Comparison of ENCODE assay signal across 25 cellular contexts in the genomic region with DNA sequence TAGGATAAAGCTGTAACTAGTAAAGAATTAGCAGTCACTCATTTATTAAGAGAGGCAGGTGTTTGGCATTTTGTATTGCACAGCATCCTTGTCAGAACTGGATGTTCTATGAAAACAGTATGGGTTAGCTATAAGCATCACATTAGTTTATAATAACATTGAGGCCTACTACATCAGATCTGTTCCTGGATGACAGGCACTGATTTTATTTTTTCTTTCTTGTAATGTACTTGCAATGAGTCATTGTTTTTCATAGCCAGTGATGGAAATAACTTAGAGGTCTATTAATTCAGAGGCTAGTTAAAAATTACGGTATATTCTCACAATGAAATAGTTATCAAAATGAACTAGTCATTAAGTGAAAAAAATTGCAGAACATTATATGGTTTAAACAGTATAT. TPM values are rescaled to one million over a fixed set of nuclear protein-coding genes. Genes with fewer than 3 reads are reported as not detected.
A peak's percentile ranks its signal among the peaks of the same experiment; 100 is the strongest.
DNase-seq lines count a peak whose midpoint lies in the region; ATAC-seq and TF ChIP-seq lines count a peak whose summit lies in the region.
"Had no signal": no experiment of that assay in that cellular context is flagged by ENCODE, and none has a peak within 500 bp of the region (broad histone marks: within the 10 kb centered on the region; RNA-seq: fewer than 3 reads in every experiment).

No MANE protein-coding gene starts in this region.

- no peak overlapping the region for H3K4me3 Mint-ChIP-seq in activated CD8-positive, alpha-beta T cell treated with anti-CD3 and anti-CD28 coated beads for 36 hours
- H3K4me3 Mint-ChIP-seq: CD4-positive, alpha-beta memory T cell; WTC11 had no signal

- H3K56ac ChIP-seq in IMR-90 (ENCODE audit: extremely low read depth, insufficient read depth, low read length) = no peak overlapping the region

- H3K27me3 ChIP-seq in IMR-90 (ENCODE audit: control insufficient read depth, insufficient read depth, low read length) (no peaks in the 10 kb centered on the region), mammary epithelial cell (ENCODE audit: insufficient read depth, low read length) (no peaks in the 10 kb centered on the region), thoracic aorta (replicated peaks; ENCODE audit: insufficient read depth) (no peaks in the 10 kb centered on the region)
- H3K27me3 ChIP-seq: upper lobe of left lung had no signal

- BruUV-seq in IMR-90 (replicated peaks; lab: Mats Ljungman, UMichigan) (no TSS peak), mammary epithelial cell (replicated peaks; lab: Mats Ljungman, UMichigan) (no TSS peak)

- H3K4me3 ChIP-seq in IMR-90 (ENCODE audit: insufficient read depth, low read depth, low read length) (no peak overlapping the region), mammary epithelial cell (replicated peaks in 1 of 3; ENCODE audit: insufficient read depth in 1 of 3, low read depth in 2 of 3, low read length in 3 of 3) (no peak overlapping the region), fibroblast of villous mesenchyme (ENCODE audit: low read depth, low read length) (no peak overlapping the region), thoracic aorta (no peak overlapping the region)
- H3K4me3 ChIP-seq: GM12878, psoas muscle, skin epidermis, upper lobe of left lung had no signal

- H3K36me3 ChIP-seq in IMR-90 (ENCODE audit: control insufficient read depth, insufficient read depth, low read length) (no peaks in the 10 kb centered on the region), mammary epithelial cell (ENCODE audit: insufficient read depth, low read length) (no peaks in the 10 kb centered on the region), thoracic aorta (no peaks in the 10 kb centered on the region)
- H3K36me3 ChIP-seq: upper lobe of left lung had no signal

- no peak overlapping the region for H3K23ac ChIP-seq in IMR-90 (ENCODE audit: low read depth, low read length)

- no peaks in the 10 kb centered on the region for H3K79me2 ChIP-seq in mammary epithelial cell (ENCODE audit: insufficient read depth, low read length)

- no CpG with 5 or more reads among the region's 1 CpG for WGBS in IMR-90 (ENCODE audit: extremely low coverage in 2 of 2, insufficient read length in 1 of 2), 2 experiments
- 33% methylated on average over 1 of the region's 1 CpG for WGBS in mammary epithelial cell (ENCODE audit: low coverage, missing lambda C conversion rate)

- no peak overlapping the region for H3K9ac ChIP-seq in IMR-90 (ENCODE audit: low read depth, low read length)
- H3K9ac ChIP-seq in mammary epithelial cell (ENCODE audit: insufficient read depth, low read length) = no peak overlapping the region

- TF ChIP-seq CTCF in IMR-90 (conservative IDR thresholded peaks at IDR 0.05; ENCODE audit: low read depth, low read length) = no peak
- no peak for TF ChIP-seq CTCF in mammary epithelial cell (conservative IDR thresholded peaks at IDR 0.05 in 1 of 2, IDR thresholded peaks at IDR 0.05 in 1 of 2; ENCODE audit: extremely low read depth in 1 of 2, insufficient read depth in 1 of 2, low read depth in 1 of 2, low read length in 2 of 2)
- TF ChIP-seq CTCF in fibroblast of villous mesenchyme (IDR thresholded peaks at IDR 0.05; ENCODE audit: insufficient read depth, low read depth, low read length) = no peak
- TF ChIP-seq CTCF in thoracic aorta (IDR thresholded peaks at IDR 0.05) = no peak
- no peak for TF ChIP-seq CTCF in activated CD8-positive, alpha-beta T cell treated with anti-CD3 and anti-CD28 coated beads for 36 hours (IDR thresholded peaks at IDR 0.05)

- no peak for TF ChIP-seq RAD21 in IMR-90 (IDR thresholded peaks at IDR 0.05; ENCODE audit: low read length)

- H3K9me1 ChIP-seq in IMR-90 (ENCODE audit: insufficient read depth, low read length) = peaks cover 9% of the 10 kb centered on the region

- H3K9me3 Mint-ChIP-seq in activated CD8-positive, alpha-beta T cell treated with anti-CD3 and anti-CD28 coated beads for 36 hours = no peaks in the 10 kb centered on the region
- H3K9me3 Mint-ChIP-seq: CD4-positive, alpha-beta memory T cell; WTC11 had no signal

- H3K79me1 ChIP-seq in IMR-90 (ENCODE audit: low read depth in 1 of 2, low read length in 2 of 2) = no peaks in the 10 kb centered on the region

- peaks cover 9% of the 10 kb centered on the region for H3K4me1 ChIP-seq in IMR-90 (ENCODE audit: control insufficient read depth, insufficient read depth, low read length)
- H3K4me1 ChIP-seq in mammary epithelial cell (ENCODE audit: insufficient read depth, low read length) = peaks cover 38% of the 10 kb centered on the region
- H3K4me1 ChIP-seq in thoracic aorta (ENCODE audit: control insufficient read depth in 1 of 2, low read depth in 2 of 2) = peaks cover 7 to 10% of the 10 kb centered on the region in 2 donors

- H3K27me3 Mint-ChIP-seq in activated CD8-positive, alpha-beta T cell treated with anti-CD3 and anti-CD28 coated beads for 36 hours = peaks cover 7% of the 10 kb centered on the region

- H3K4me1 Mint-ChIP-seq in activated CD8-positive, alpha-beta T cell treated with anti-CD3 and anti-CD28 coated beads for 36 hours (ENCODE audit: low read depth) = no peaks in the 10 kb centered on the region
- H3K4me1 Mint-ChIP-seq: CD4-positive, alpha-beta memory T cell; WTC11 had no signal

- ATAC-seq in IMR-90 (ENCODE audit: low read depth) (peak; percentile 36), thoracic aorta (ENCODE audit: insufficient number of reproducible peaks, low FRiP score, low read depth) (peak; percentile 28)
- ATAC-seq in activated CD8-positive, alpha-beta T cell treated with anti-CD3 and anti-CD28 coated beads for 36 hours = no peak
- ATAC-seq: GM12878, HCT116, HepG2, psoas muscle, WTC11 had no signal

- H3K27ac Mint-ChIP-seq in activated CD8-positive, alpha-beta T cell treated with anti-CD3 and anti-CD28 coated beads for 36 hours = no peak overlapping the region
- H3K27ac Mint-ChIP-seq: CD4-positive, alpha-beta memory T cell; WTC11 had no signal

- H2BK5ac ChIP-seq in IMR-90 (ENCODE audit: low read depth, low read length, poor library complexity, severe bottlenecking) = peak overlapping the region; percentile 69

- H3K36me3 Mint-ChIP-seq in activated CD8-positive, alpha-beta T cell treated with anti-CD3 and anti-CD28 coated beads for 36 hours (ENCODE audit: low read depth) = no peaks in the 10 kb centered on the region
- H3K36me3 Mint-ChIP-seq: CD4-positive, alpha-beta memory T cell; WTC11 had no signal

- H4K91ac ChIP-seq in IMR-90 (ENCODE audit: insufficient read depth, low read depth, low read length) = no peak overlapping the region

- H2AK5ac ChIP-seq in IMR-90 (ENCODE audit: low read depth, low read length) = no peak overlapping the region

- DNase-seq in IMR-90 (peak; percentile 72), mammary epithelial cell (peak; percentile 42), fibroblast of villous mesenchyme (ENCODE audit: low read depth) (peak; percentile 36), thoracic aorta (ENCODE audit: low spot score) (no peak), 8988T (no peak), T-helper 1 cell (no peak), NCI-H1694 treated with DMSO at 0.1 percent for 48 hours (lab: John Stamatoyannopoulos, UW) (no peak)
- DNase-seq in activated CD8-positive, alpha-beta T cell treated with anti-CD3 and anti-CD28 coated beads for 36 hours = no peak
- DNase-seq: activated CD4-positive, alpha-beta T cell treated with anti-CD3 and anti-CD28 coated beads, Interleukin-2, amount 50 U/mL, for 1 hour; activated naive CD4-positive, alpha-beta T cell treated with anti-CD3 and anti-CD28 coated beads, Interleukin-2, amount 50 U/mL, for 16 hours; aorta; CD4-positive, alpha-beta memory T cell; effector CD4-positive, alpha-beta T cell; erythroblast; NCI-H1105; NCI-H2029; NCI-H748 treated with DMSO at 0.1 percent for 48 hours; psoas muscle; T1000; upper lobe of left lung had no signal

- dilution Hi-C loops in IMR-90 (cut with HindIII; ENCODE audit: low sequenced_read_pairs, unreplicated experiment) = no loop called here
- dilution Hi-C loops in mammary epithelial cell (cut with HindIII; ENCODE audit: low sequenced_read_pairs) = no loop called here

- H4K20me1 ChIP-seq in IMR-90 (ENCODE audit: insufficient read depth, low read length) = no peaks in the 10 kb centered on the region
- no peaks in the 10 kb centered on the region for H4K20me1 ChIP-seq in mammary epithelial cell (ENCODE audit: insufficient read depth, low read length)

- no peak overlapping the region; the same call in 1 of the 2 replicates for H3K18ac ChIP-seq in IMR-90 (ENCODE audit: low read depth, low read length)

- no peak overlapping the region for H4K5ac ChIP-seq in IMR-90 (ENCODE audit: low read depth, low read length)

- H2BK15ac ChIP-seq in IMR-90 (ENCODE audit: low read depth, low read length) = no peak overlapping the region

- H3K4me2 ChIP-seq in IMR-90 (ENCODE audit: low read depth, low read length) (no peak overlapping the region), mammary epithelial cell (ENCODE audit: insufficient read depth, low read depth, low read length) (no peak overlapping the region)

- H3K14ac ChIP-seq in IMR-90 (replicated peaks; ENCODE audit: low read depth, low read length) = no peak overlapping the region

- H3K9me3 ChIP-seq in IMR-90 (ENCODE audit: control insufficient read depth, insufficient read depth, low read length) = no peaks in the 10 kb centered on the region
- H3K9me3 ChIP-seq in mammary epithelial cell (replicated peaks; ENCODE audit: insufficient read depth, low read length) = no peaks in the 10 kb centered on the region
- no peaks in the 10 kb centered on the region for H3K9me3 ChIP-seq in thoracic aorta
- H3K9me3 ChIP-seq: psoas muscle, upper lobe of left lung had no signal

- in situ Hi-C loops in IMR-90 (cut with MboI; ENCODE audit: low sequenced_read_pairs) = no loop called here
- in situ Hi-C loops in mammary epithelial cell (cut with MboI; ENCODE audit: low sequenced_read_pairs in 2 of 2) = no loop called here

- POLR2A ChIA-PET in IMR-90 (lab: Charles Lee; ENCODE audit: unreplicated experiment) = no interaction called here
- POLR2A ChIA-PET in activated CD8-positive, alpha-beta T cell treated with anti-CD3 and anti-CD28 coated beads for 36 hours (lab: Charles Lee) = interaction anchor here (0.7 to 1.3 kb wide), 2 partner anchors 12 to 38 kb away, joined by 3 to 5 read pairs; partner anchors contain the start of gene RMDN2

- H4K8ac ChIP-seq in IMR-90 (ENCODE audit: low read depth in 2 of 2, low read length in 2 of 2) = 0 out of 4 replicates have a peak overlapping the region, but pooled peaks of 1 of the 2 experiments have one; percentile 9

- H2AFZ ChIP-seq in IMR-90 (replicated peaks; ENCODE audit: low read length, poor library complexity) = no peak overlapping the region
- no peak overlapping the region for H2AFZ ChIP-seq in mammary epithelial cell (ENCODE audit: low read depth, low read length)

- CTCF ChIA-PET in IMR-90 (lab: Yijun Ruan, JAX) (no interaction called here), mammary epithelial cell (lab: Charles Lee; ENCODE audit: low non-redundant PET) (no interaction called here)
- CTCF ChIA-PET in activated CD8-positive, alpha-beta T cell treated with anti-CD3 and anti-CD28 coated beads for 36 hours (lab: Charles Lee) = interaction anchor here (1.5 kb wide), 1 partner anchor 30 kb away, joined by 4 read pairs; no protein-coding TSS in a partner anchor

- TF ChIP-seq POLR2A in IMR-90 (IDR thresholded peaks at IDR 0.05; ENCODE audit: low read depth, low read length) = no peak

- H2BK120ac ChIP-seq in IMR-90 (ENCODE audit: low read depth, low read length) = no peak overlapping the region

- no peak overlapping the region for H2AK9ac ChIP-seq in IMR-90 (replicated peaks; ENCODE audit: low read depth, low read length, poor library complexity)

- H3K4ac ChIP-seq in IMR-90 (ENCODE audit: low read depth, low read length) = no peak overlapping the region

- intact Hi-C loops in IMR-90 (cut with micrococcal nuclease) (no loop called here), mammary epithelial cell (cut with micrococcal nuclease) (no loop called here)
- intact Hi-C loops in activated CD8-positive, alpha-beta T cell treated with anti-CD3 and anti-CD28 coated beads for 36 hours (cut with micrococcal nuclease) = no loop called here

- no peak overlapping the region for H2BK20ac ChIP-seq in IMR-90 (ENCODE audit: low read depth, low read length)

- no peak overlapping the region for H3K27ac ChIP-seq in IMR-90 (ENCODE audit: insufficient read depth, low read length)
- H3K27ac ChIP-seq in mammary epithelial cell (ENCODE audit: insufficient read depth, low read depth, low read length) = peak overlapping the region; percentile 9
- no peak overlapping the region for H3K27ac ChIP-seq in thoracic aorta
- H3K27ac ChIP-seq: psoas muscle, skin epidermis, upper lobe of left lung had no signal

RNA-seq across cellular contexts. Expression of gene RMDN2, which starts 13.0 kb away (rescaled TPM):
- total RNA-seq in IMR-90 (2012; rRNA removed) = 2.3 and 5.8 TPM in 2 replicates
- 3.0 TPM in 2 replicates for polyA plus RNA-seq in IMR-90 (2012; rRNA removed)
- polyA plus RNA-seq in IMR-90 (2012; cell fraction: cytosol; rRNA removed) = 0.24 and 0.30 TPM in 2 replicates
- 0.32 and 4.1 TPM in 2 replicates for polyA plus RNA-seq in IMR-90 (2012; cell fraction: nucleus; rRNA removed; ENCODE audit: low replicate concordance)
- 10 to 100 TPM in 1 of 2 donors, 1 to 10 TPM in 1; 5.4 to 12.5 TPM for total RNA-seq in mammary epithelial cell
- polyA plus RNA-seq in mammary epithelial cell = 3.1 TPM
- polyA minus RNA-seq in mammary epithelial cell = not detected
- total RNA-seq in fibroblast of villous mesenchyme = 5.8 and 9.5 TPM in 2 replicates
- 1 to 10 TPM; 3.7 to 7.4 TPM for total RNA-seq in thoracic aorta
- total RNA-seq in activated CD8-positive, alpha-beta T cell treated with anti-CD3 and anti-CD28 coated beads for 36 hours = 1 to 10 TPM; 1.4 to 2.6 TPM

Comparison
In these comparisons a context has a peak if more than half of its experiments do, and no peak if none do; other contexts are left out.
1. DNase-seq: peak in IMR-90 (single experiment), mammary epithelial cell (single experiment) and fibroblast of villous mesenchyme (single experiment); none in thoracic aorta (single experiment), 8988T (single experiment), activated CD8-positive, alpha-beta T cell treated with anti-CD3 and anti-CD28 coated beads for 36 hours (single experiment), T-helper 1 cell (0 of 5) and NCI-H1694 treated with DMSO at 0.1 percent for 48 hours (single experiment).